2 cellular contexts compared by ENCODE assay signal in genomic region chr10:70354100-70354499, GRCh38.
TF ChIP-seq lines count a peak whose summit lies in the region.

No MANE protein-coding gene starts in this region.

TF ChIP-seq in HepG2, 621 proteins besides CTCF, POLR2A, EP300 and RAD21:
- TF ChIP-seq SUZ12 (IDR thresholded peaks at IDR 0.05; ENCODE audit: low read depth, low read length) (no peak), ZNF703 (CRISPR knock-in tag; IDR thresholded peaks at IDR 0.05; ENCODE audit: borderline replicate concordance) (no peak), KLF16 (CRISPR knock-in tag; IDR thresholded peaks at IDR 0.05) (0 out of 4 replicates have a peak, but pooled peaks of 1 of the 2 experiments have one; percentile 23)
- TF ChIP-seq, protein P1, sequence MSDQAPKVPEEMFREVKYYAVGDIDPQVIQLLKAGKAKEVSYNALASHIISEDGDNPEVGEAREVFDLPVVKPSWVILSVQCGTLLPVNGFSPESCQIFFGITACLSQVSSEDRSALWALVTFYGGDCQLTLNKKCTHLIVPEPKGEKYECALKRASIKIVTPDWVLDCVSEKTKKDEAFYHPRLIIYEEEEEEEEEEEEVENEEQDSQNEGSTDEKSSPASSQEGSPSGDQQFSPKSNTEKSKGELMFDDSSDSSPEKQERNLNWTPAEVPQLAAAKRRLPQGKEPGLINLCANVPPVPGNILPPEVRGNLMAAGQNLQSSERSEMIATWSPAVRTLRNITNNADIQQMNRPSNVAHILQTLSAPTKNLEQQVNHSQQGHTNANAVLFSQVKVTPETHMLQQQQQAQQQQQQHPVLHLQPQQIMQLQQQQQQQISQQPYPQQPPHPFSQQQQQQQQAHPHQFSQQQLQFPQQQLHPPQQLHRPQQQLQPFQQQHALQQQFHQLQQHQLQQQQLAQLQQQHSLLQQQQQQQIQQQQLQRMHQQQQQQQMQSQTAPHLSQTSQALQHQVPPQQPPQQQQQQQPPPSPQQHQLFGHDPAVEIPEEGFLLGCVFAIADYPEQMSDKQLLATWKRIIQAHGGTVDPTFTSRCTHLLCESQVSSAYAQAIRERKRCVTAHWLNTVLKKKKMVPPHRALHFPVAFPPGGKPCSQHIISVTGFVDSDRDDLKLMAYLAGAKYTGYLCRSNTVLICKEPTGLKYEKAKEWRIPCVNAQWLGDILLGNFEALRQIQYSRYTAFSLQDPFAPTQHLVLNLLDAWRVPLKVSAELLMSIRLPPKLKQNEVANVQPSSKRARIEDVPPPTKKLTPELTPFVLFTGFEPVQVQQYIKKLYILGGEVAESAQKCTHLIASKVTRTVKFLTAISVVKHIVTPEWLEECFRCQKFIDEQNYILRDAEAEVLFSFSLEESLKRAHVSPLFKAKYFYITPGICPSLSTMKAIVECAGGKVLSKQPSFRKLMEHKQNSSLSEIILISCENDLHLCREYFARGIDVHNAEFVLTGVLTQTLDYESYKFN (CRISPR knock-in tag; conservative IDR thresholded peaks at IDR 0.05): 0 out of 2 replicates have a peak, but pooled peaks have one; percentile 12

TF ChIP-seq in SK-N-SH, 30 proteins besides CTCF, POLR2A, EP300 and RAD21:
- TF ChIP-seq FOSL2 (IDR thresholded peaks at IDR 0.05; ENCODE audit: borderline replicate concordance, low read depth) (no peak), GATA2 (CRISPR knock-in tag; IDR thresholded peaks at IDR 0.05) (no peak), MXI1 (IDR thresholded peaks at IDR 0.05; ENCODE audit: low read depth, low read length) (no peak), NFIC (IDR thresholded peaks at IDR 0.05; ENCODE audit: borderline replicate concordance) (no peak), REST (IDR thresholded peaks at IDR 0.05; ENCODE audit: low read depth, low read length) (no peak), GABPA (IDR thresholded peaks at IDR 0.05; ENCODE audit: low read depth) (no peak), TAF1 (IDR thresholded peaks at IDR 0.05; ENCODE audit: borderline replicate concordance, low read depth, low read length) (no peak), TCF12 (IDR thresholded peaks at IDR 0.05) (no peak), JUND (IDR thresholded peaks at IDR 0.05) (no peak), FOXJ3 (CRISPR knock-in tag; IDR thresholded peaks at IDR 0.05) (no peak), RFX5 (IDR thresholded peaks at IDR 0.05; ENCODE audit: low read length) (no peak), TEAD4 (IDR thresholded peaks at IDR 0.05; ENCODE audit: borderline replicate concordance, insufficient read depth) (no peak)
- TF ChIP-seq, protein P2, sequence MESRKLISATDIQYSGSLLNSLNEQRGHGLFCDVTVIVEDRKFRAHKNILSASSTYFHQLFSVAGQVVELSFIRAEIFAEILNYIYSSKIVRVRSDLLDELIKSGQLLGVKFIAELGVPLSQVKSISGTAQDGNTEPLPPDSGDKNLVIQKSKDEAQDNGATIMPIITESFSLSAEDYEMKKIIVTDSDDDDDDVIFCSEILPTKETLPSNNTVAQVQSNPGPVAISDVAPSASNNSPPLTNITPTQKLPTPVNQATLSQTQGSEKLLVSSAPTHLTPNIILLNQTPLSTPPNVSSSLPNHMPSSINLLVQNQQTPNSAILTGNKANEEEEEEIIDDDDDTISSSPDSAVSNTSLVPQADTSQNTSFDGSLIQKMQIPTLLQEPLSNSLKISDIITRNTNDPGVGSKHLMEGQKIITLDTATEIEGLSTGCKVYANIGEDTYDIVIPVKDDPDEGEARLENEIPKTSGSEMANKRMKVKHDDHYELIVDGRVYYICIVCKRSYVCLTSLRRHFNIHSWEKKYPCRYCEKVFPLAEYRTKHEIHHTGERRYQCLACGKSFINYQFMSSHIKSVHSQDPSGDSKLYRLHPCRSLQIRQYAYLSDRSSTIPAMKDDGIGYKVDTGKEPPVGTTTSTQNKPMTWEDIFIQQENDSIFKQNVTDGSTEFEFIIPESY (IDR thresholded peaks at IDR 0.05; ENCODE audit: borderline replicate concordance, low read depth): no peak
TF ChIP-seq in SK-N-SH: peak in this region for 0.
